In genomic region chr19:11260996-11261395, GRCh38 we compare ENCODE assay signal across 13 cellular contexts. TPM values are rescaled to one million over a fixed set of nuclear protein-coding genes. Genes with fewer than 3 reads are reported as not detected.
A peak's percentile ranks its signal among the peaks of the same experiment; 100 is the strongest.
DNase-seq lines count a peak whose midpoint lies in the region; ATAC-seq and TF ChIP-seq lines count a peak whose summit lies in the region.
"Had no signal": no experiment of that assay in that cellular context is flagged by ENCODE, and none has a peak within 500 bp of the region (broad histone marks: within the 10 kb centered on the region; RNA-seq: fewer than 3 reads in every experiment).

No MANE protein-coding gene starts in this region.

- H3K36me3 Mint-ChIP-seq in CD4-positive, CD25-positive, alpha-beta regulatory T cell, result no peaks in the 10 kb centered on the region
- no peaks in the 10 kb centered on the region for H3K36me3 Mint-ChIP-seq in effector memory CD8-positive, alpha-beta T cell (ENCODE audit: insufficient read depth)

- no peak overlapping the region for H3K27ac ChIP-seq in CD4-positive, CD25-positive, alpha-beta regulatory T cell (ENCODE audit: insufficient read depth, low read length, poor library complexity, severe bottlenecking)
- H3K27ac ChIP-seq in HUES48 (ENCODE audit: low read depth, low read length), result no peak overlapping the region
- no peak overlapping the region for H3K27ac ChIP-seq in osteoblast (ENCODE audit: low read depth, low read length)
- H3K27ac ChIP-seq: epithelial cell of prostate had no signal

- no peaks in the 10 kb centered on the region for H4K20me1 ChIP-seq in osteoblast (ENCODE audit: insufficient read depth, low read length)

- ATAC-seq in CD4-positive, CD25-positive, alpha-beta regulatory T cell (ENCODE audit: low read depth in 2 of 2), result no peak
- ATAC-seq in effector memory CD8-positive, alpha-beta T cell (replicated peaks), result no peak
- ATAC-seq in HG03460 (IDR thresholded peaks at IDR 0.05; ENCODE audit: unreplicated experiment) (no peak), HG02610 (IDR thresholded peaks at IDR 0.05; ENCODE audit: unreplicated experiment) (no peak)
- ATAC-seq: left lobe of liver had no signal

- peaks cover 5% of the 10 kb centered on the region for H3K27me3 ChIP-seq in CD4-positive, CD25-positive, alpha-beta regulatory T cell (ENCODE audit: control insufficient read depth, insufficient read depth, low read length)
- H3K27me3 ChIP-seq in HUES48 (ENCODE audit: control insufficient read depth, insufficient read depth, low read length), result no peaks in the 10 kb centered on the region
- no peaks in the 10 kb centered on the region for H3K27me3 ChIP-seq in osteoblast (ENCODE audit: insufficient read depth, low read length)
- H3K27me3 ChIP-seq: adrenal gland had no signal

- H2AFZ ChIP-seq in osteoblast (ENCODE audit: low read length), result no peak overlapping the region

- no peak for TF ChIP-seq CTCF in osteoblast (IDR thresholded peaks at IDR 0.05; ENCODE audit: extremely low read depth, low read depth, low read length)

- DNase-seq in CD4-positive, CD25-positive, alpha-beta regulatory T cell, result no peak
- no peak for DNase-seq in effector memory CD8-positive, alpha-beta T cell
- peak; percentile 44 for DNase-seq in osteoblast (ENCODE audit: insufficient read length, low spot score, missing footprints)
- DNase-seq in activated gamma-delta T cell (lab: John Stamatoyannopoulos, UW), result no peak
- no peak for DNase-seq in inferior parietal cortex (ENCODE audit: extremely low spot score)
- DNase-seq: adrenal gland; COR-L47; stimulated activated CD4-positive, alpha-beta T cell treated with anti-CD3 and anti-CD28 coated beads, Interleukin-12 subunit alpha, Interleukin-12 subunit beta, amount 100 ng/mL, for 4 hours had no signal

- peak overlapping the region in 1 of 3 donors; percentile 51 for H3K27ac Mint-ChIP-seq in CD4-positive, CD25-positive, alpha-beta regulatory T cell
- no peak overlapping the region for H3K27ac Mint-ChIP-seq in effector memory CD8-positive, alpha-beta T cell

- H3K9me3 Mint-ChIP-seq in CD4-positive, CD25-positive, alpha-beta regulatory T cell, result no peaks in the 10 kb centered on the region
- H3K9me3 Mint-ChIP-seq in effector memory CD8-positive, alpha-beta T cell, result no peaks in the 10 kb centered on the region

- peaks cover 5% of the 10 kb centered on the region for H3K27me3 Mint-ChIP-seq in CD4-positive, CD25-positive, alpha-beta regulatory T cell
- H3K27me3 Mint-ChIP-seq in effector memory CD8-positive, alpha-beta T cell, result peaks cover 28 to 43% of the 10 kb centered on the region in 2 donors

- H3K4me1 Mint-ChIP-seq in CD4-positive, CD25-positive, alpha-beta regulatory T cell, result peaks cover 0 to 6% (median 0%) of the 10 kb centered on the region in 4 donors
- H3K4me1 Mint-ChIP-seq in effector memory CD8-positive, alpha-beta T cell (ENCODE audit: low read depth in 2 of 2), result no peaks in the 10 kb centered on the region

- H3K4me3 Mint-ChIP-seq in CD4-positive, CD25-positive, alpha-beta regulatory T cell, result peak overlapping the region; percentile 58 to 86 (median 74)
- H3K4me3 Mint-ChIP-seq in effector memory CD8-positive, alpha-beta T cell, result peak overlapping the region; percentile 44 to 66

- no peaks in the 10 kb centered on the region for H3K9me3 ChIP-seq in CD4-positive, CD25-positive, alpha-beta regulatory T cell (ENCODE audit: control insufficient read depth in 2 of 2, low read length in 2 of 2)
- H3K9me3 ChIP-seq in HUES48 (ENCODE audit: control insufficient read depth, insufficient read depth, low read length) (no peaks in the 10 kb centered on the region), osteoblast (ENCODE audit: low read depth, low read length) (no peaks in the 10 kb centered on the region)
- H3K9me3 ChIP-seq: adrenal gland had no signal

- no peak overlapping the region for H3K4me3 ChIP-seq in CD4-positive, CD25-positive, alpha-beta regulatory T cell (ENCODE audit: low read depth, low read length)
- H3K4me3 ChIP-seq in HUES48 (ENCODE audit: low read depth, low read length), result peak overlapping the region; percentile 77
- H3K4me3 ChIP-seq in osteoblast (ENCODE audit: insufficient read depth, low read length), result no peak overlapping the region

- no peak overlapping the region for H3K9ac ChIP-seq in HUES48 (ENCODE audit: low read depth, low read length)

- no peak overlapping the region for H3K4me2 ChIP-seq in osteoblast (ENCODE audit: insufficient read depth, low read length)

- H3K79me2 ChIP-seq in osteoblast (ENCODE audit: insufficient read depth, low read length), result no peaks in the 10 kb centered on the region

- peaks cover 9% of the 10 kb centered on the region for H3K4me1 ChIP-seq in CD4-positive, CD25-positive, alpha-beta regulatory T cell (ENCODE audit: control insufficient read depth, insufficient read depth, low read length, poor library complexity, severe bottlenecking)
- H3K4me1 ChIP-seq in HUES48 (ENCODE audit: control insufficient read depth, insufficient read depth, low read length) (no peaks in the 10 kb centered on the region), osteoblast (ENCODE audit: insufficient read depth, low read length) (no peaks in the 10 kb centered on the region)

- no peaks in the 10 kb centered on the region for H3K36me3 ChIP-seq in CD4-positive, CD25-positive, alpha-beta regulatory T cell (ENCODE audit: control insufficient read depth, insufficient read depth, low read length)
- H3K36me3 ChIP-seq in HUES48 (ENCODE audit: control insufficient read depth, insufficient read depth, low read length) (no peaks in the 10 kb centered on the region), osteoblast (ENCODE audit: insufficient read depth, low read length) (no peaks in the 10 kb centered on the region)
- H3K36me3 ChIP-seq: adrenal gland had no signal

RNA-seq across cellular contexts. Expression of gene DOCK6, which starts 1.3 kb away (rescaled TPM):
- total RNA-seq in CD4-positive, CD25-positive, alpha-beta regulatory T cell, result 2.8 TPM
- polyA plus RNA-seq in CD4-positive, CD25-positive, alpha-beta regulatory T cell, result 1 to 10 TPM in 1 of 4 donors, under 1 TPM in 2, not detected in 1; 0.07 to 1.1 (median 0.12) TPM
- total RNA-seq in osteoblast, result 12.7 and 183 TPM in 2 replicates

RNA-seq across cellular contexts. Expression of gene ANGPTL8, which starts 21.6 kb away (rescaled TPM):
- total RNA-seq in CD4-positive, CD25-positive, alpha-beta regulatory T cell, result not detected
- not detected for polyA plus RNA-seq in CD4-positive, CD25-positive, alpha-beta regulatory T cell
- not detected in 2 replicates for total RNA-seq in osteoblast

RNA-seq across cellular contexts. Expression of gene TSPAN16, which starts 35.0 kb away (rescaled TPM):
- total RNA-seq in CD4-positive, CD25-positive, alpha-beta regulatory T cell, result not detected
- not detected for polyA plus RNA-seq in CD4-positive, CD25-positive, alpha-beta regulatory T cell
- not detected in 2 replicates for total RNA-seq in osteoblast
- total RNA-seq: adrenal gland, left lobe of liver had no signal
- polyA plus RNA-seq: adrenal gland had no signal
